24 cellular contexts compared by ENCODE assay signal in genomic region chr22:49449811-49450386, GRCh38.
A peak's percentile ranks its signal among the peaks of the same experiment; 100 is the strongest.
DNase-seq lines count a peak whose midpoint lies in the region; ATAC-seq and TF ChIP-seq lines count a peak whose summit lies in the region.
"Had no signal": no experiment of that assay in that cellular context is flagged by ENCODE, and none has a peak within 500 bp of the region (broad histone marks: within the 10 kb centered on the region; RNA-seq: fewer than 3 reads in every experiment).

No MANE protein-coding gene starts in this region.

- in situ Hi-C loops in GM13976 (cut with MboI; ENCODE audit: low sequenced_read_pairs, unreplicated experiment), result no loop called here

- no peak overlapping the region for H3K27ac Mint-ChIP-seq in nephron progenitor cell
- no peak overlapping the region for H3K27ac Mint-ChIP-seq in CD8-positive, alpha-beta T cell
- H3K27ac Mint-ChIP-seq: activated B cell treated with CpG ODN at 0.5 μM for 24 hours; activated naive CD4-positive, alpha-beta T cell treated with anti-CD3 and anti-CD28 coated beads, Interleukin-2, amount 10 ng/mL, durations not matched to agents 7 days and 5 days; T-helper 2 cell treated with Interferon-gamma antibody and Interleukin-4, amounts not matched to agents 5 μg/mL and 100 μg/mL, for 36 hours had no signal

- POLR2A ChIA-PET in CD8-positive, alpha-beta T cell (lab: Charles Lee), result no interaction called here

- TF ChIP-seq CTCF in nephron progenitor cell (IDR thresholded peaks at IDR 0.05), result no peak
- no peak for TF ChIP-seq CTCF in lower leg skin (IDR thresholded peaks at IDR 0.05)
- no peak for TF ChIP-seq CTCF in GM13976 (IDR thresholded peaks at IDR 0.05; ENCODE audit: borderline replicate concordance, control extremely low read depth, extremely low read depth, insufficient read depth, missing control alignments)
- TF ChIP-seq CTCF in CD8-positive, alpha-beta T cell (IDR thresholded peaks at IDR 0.05), result no peak

- H3K9me3 Mint-ChIP-seq in nephron progenitor cell, result no peaks in the 10 kb centered on the region
- H3K9me3 Mint-ChIP-seq in CD8-positive, alpha-beta T cell, result no peaks in the 10 kb centered on the region
- H3K9me3 Mint-ChIP-seq: activated B cell treated with CpG ODN at 0.5 μM for 24 hours; activated T-cell treated with anti-CD3 and anti-CD28 coated beads, Interleukin-2, amount 50 U/mL, for 4 hours; T-helper 2 cell treated with Interferon-gamma antibody and Interleukin-4, amounts not matched to agents 5 μg/mL and 100 μg/mL, for 36 hours had no signal

- H3K36me3 ChIP-seq in ES-I3 (ENCODE audit: insufficient read depth, low read length), result no peaks in the 10 kb centered on the region
- H3K36me3 ChIP-seq in CD8-positive, alpha-beta T cell (ENCODE audit: insufficient read depth, low read length), result no peaks in the 10 kb centered on the region
- H3K36me3 ChIP-seq: right lobe of liver had no signal

- no peak overlapping the region for H3K27ac ChIP-seq in CD8-positive, alpha-beta T cell (ENCODE audit: low read depth, low read length)
- H3K27ac ChIP-seq: C4-2B, parathyroid adenoma, right lobe of liver, testis had no signal

- H3K27me3 Mint-ChIP-seq in nephron progenitor cell (ENCODE audit: low read depth, poor library complexity), result peaks cover 3% of the 10 kb centered on the region
- H3K27me3 Mint-ChIP-seq in CD8-positive, alpha-beta T cell (ENCODE audit: low read depth), result peaks cover 44% of the 10 kb centered on the region

- 18 to 25% methylated on average over 34 to 35 of the region's 35 CpGs for WGBS in lower leg skin, 2 donors

- DNase-seq in NCI-H2171 (lab: John Stamatoyannopoulos, UW), result peak; percentile 64
- peak; percentile 33 for DNase-seq in globus pallidus (ENCODE audit: low spot score)
- no peak for DNase-seq in nephron progenitor cell
- no peak for DNase-seq in NCI-H774 (lab: John Stamatoyannopoulos, UW)
- no peak for DNase-seq in lower leg skin (ENCODE audit: low spot score in 2 of 2)
- DNase-seq in GM13976 (ENCODE audit: low spot score), result no peak
- no peak for DNase-seq in CD8-positive, alpha-beta T cell
- DNase-seq: activated B cell treated with CpG ODN at 0.5 μM for 24 hours; activated CD4-positive, alpha-beta T cell treated with anti-CD3 and anti-CD28 coated beads, Interleukin-2, amount 50 U/mL, for 48 hours; activated naive CD4-positive, alpha-beta T cell treated with anti-CD3 and anti-CD28 coated beads, Interleukin-2, amount 10 ng/mL, durations not matched to agents 7 days and 5 days; activated T-cell treated with anti-CD3 and anti-CD28 coated beads, Interleukin-2, amount 50 U/mL, for 4 hours; effector CD8-positive, alpha-beta T cell; GOT3; MM.1S; NCI-H1436; NCI-H226; right lobe of liver; stimulated activated CD4-positive, alpha-beta T cell treated with anti-CD3 and anti-CD28 coated beads, Interleukin-15, amount 100 ng/mL, for 24 hours; testis had no signal

- H3K4me1 ChIP-seq in ES-I3 (ENCODE audit: insufficient read depth, low read length), result peaks cover 7% of the 10 kb centered on the region; the same call in 1 of the 2 replicates
- H3K4me1 ChIP-seq in CD8-positive, alpha-beta T cell (ENCODE audit: insufficient read depth, low read length), result no peaks in the 10 kb centered on the region
- H3K4me1 ChIP-seq: parathyroid adenoma, right lobe of liver, testis had no signal

- peak overlapping the region; percentile 27; the same call in 1 of the 2 replicates for H3K9ac ChIP-seq in ES-I3 (ENCODE audit: low read depth, low read length)
- H3K9ac ChIP-seq: parathyroid adenoma had no signal

- intact Hi-C loops in lower leg skin (cut with DNase I; ENCODE audit: low total_unique reads), result no loop called here
- intact Hi-C loops in CD8-positive, alpha-beta T cell (cut with DNase I, micrococcal nuclease), result no loop called here

- H3K36me3 Mint-ChIP-seq in nephron progenitor cell (ENCODE audit: low read depth), result no peaks in the 10 kb centered on the region
- no peaks in the 10 kb centered on the region for H3K36me3 Mint-ChIP-seq in CD8-positive, alpha-beta T cell
- H3K36me3 Mint-ChIP-seq: activated naive CD4-positive, alpha-beta T cell treated with anti-CD3 and anti-CD28 coated beads, Interleukin-2, amount 10 ng/mL, durations not matched to agents 7 days and 5 days had no signal

- H3K4me1 Mint-ChIP-seq in nephron progenitor cell, result peaks cover 25% of the 10 kb centered on the region
- H3K4me1 Mint-ChIP-seq in CD8-positive, alpha-beta T cell (ENCODE audit: low read depth), result no peaks in the 10 kb centered on the region
- H3K4me1 Mint-ChIP-seq: activated B cell treated with CpG ODN at 0.5 μM for 24 hours; activated naive CD4-positive, alpha-beta T cell treated with anti-CD3 and anti-CD28 coated beads, Interleukin-2, amount 10 ng/mL, durations not matched to agents 7 days and 5 days had no signal

- H3K27me3 ChIP-seq in CD8-positive, alpha-beta T cell (ENCODE audit: insufficient read depth, low read length), result no peaks in the 10 kb centered on the region
- H3K27me3 ChIP-seq: testis had no signal

- H3K4me3 ChIP-seq in lower leg skin (ENCODE audit: low read depth, poor library complexity, severe bottlenecking), result no peak overlapping the region
- H3K4me3 ChIP-seq in CD8-positive, alpha-beta T cell (ENCODE audit: low read depth, low read length), result no peak overlapping the region
- H3K4me3 ChIP-seq: right lobe of liver, testis had no signal

- TF ChIP-seq POLR2A in lower leg skin (IDR thresholded peaks at IDR 0.05), result no peak

- H3K9me3 ChIP-seq in ES-I3 (ENCODE audit: control insufficient read depth, insufficient read depth, low read length), result no peaks in the 10 kb centered on the region
- H3K9me3 ChIP-seq in CD8-positive, alpha-beta T cell (ENCODE audit: low read length), result no peaks in the 10 kb centered on the region
- H3K9me3 ChIP-seq: right lobe of liver, testis had no signal

- peak overlapping the region; percentile 63 for H3K4me3 Mint-ChIP-seq in nephron progenitor cell
- no peak overlapping the region for H3K4me3 Mint-ChIP-seq in CD8-positive, alpha-beta T cell
- H3K4me3 Mint-ChIP-seq: activated B cell treated with CpG ODN at 0.5 μM for 24 hours; activated naive CD4-positive, alpha-beta T cell treated with anti-CD3 and anti-CD28 coated beads, Interleukin-2, amount 10 ng/mL, durations not matched to agents 7 days and 5 days; activated T-cell treated with anti-CD3 and anti-CD28 coated beads, Interleukin-2, amount 50 U/mL, for 4 hours; T-helper 2 cell treated with Interferon-gamma antibody and Interleukin-4, amounts not matched to agents 5 μg/mL and 100 μg/mL, for 36 hours had no signal

- CTCF ChIA-PET in CD8-positive, alpha-beta T cell (lab: Charles Lee), result no interaction called here

- ATAC-seq in CD8-positive, alpha-beta T cell, result no peak
- ATAC-seq: activated T-cell treated with anti-CD3 and anti-CD28 coated beads, Interleukin-2, amount 50 U/mL, for 4 hours; right lobe of liver; SK-N-SH treated with all-trans-retinoic acid at 6 μM for 48 hours had no signal

Comparison
In these comparisons a context has a peak if more than half of its experiments do, and no peak if none do; other contexts are left out.
1. DNase-seq: peak in NCI-H2171 (single experiment) and globus pallidus (single experiment); none in nephron progenitor cell (single experiment), NCI-H774 (single experiment), lower leg skin (0 of 2), GM13976 (single experiment) and CD8-positive, alpha-beta T cell (0 of 7).